ENCODE assay signal across 8 cellular contexts in the genomic region with DNA sequence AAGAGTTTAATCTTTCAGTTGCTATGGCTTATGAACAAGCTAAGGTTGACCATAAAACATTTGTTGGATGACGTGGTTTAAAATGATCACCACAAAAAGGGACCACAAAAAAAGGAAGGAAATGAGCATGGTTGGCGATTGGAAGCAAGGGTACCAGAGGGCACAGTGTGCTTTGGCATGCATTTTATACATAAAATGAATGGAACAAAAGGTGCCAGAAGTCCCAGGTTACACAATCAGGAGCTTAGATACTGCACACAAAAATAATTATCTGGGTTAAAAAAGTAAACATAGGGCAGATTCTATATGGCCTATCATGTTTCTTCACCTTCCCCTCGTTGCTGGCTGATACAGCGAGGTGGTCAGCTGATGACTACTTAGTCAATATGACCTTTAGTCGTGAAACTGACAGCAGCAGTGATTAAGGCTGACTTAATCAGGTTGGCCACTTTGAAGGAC. TPM values are rescaled to one million over a fixed set of nuclear protein-coding genes. Genes with fewer than 3 reads are reported as not detected.
A peak's percentile ranks its signal among the peaks of the same experiment; 100 is the strongest.
DNase-seq lines count a peak whose midpoint lies in the region; ATAC-seq and TF ChIP-seq lines count a peak whose summit lies in the region.

No MANE protein-coding gene starts in this region.

- H3F3A ChIP-seq in GM23338 (replicated peaks; ENCODE audit: low read depth), result no peaks in the 10 kb centered on the region

- intact Hi-C loops in activated CD8-positive, alpha-beta T cell treated with anti-CD3 and anti-CD28 coated beads for 36 hours (cut with micrococcal nuclease), result no loop called here
- intact Hi-C loops in aorta (cut with DNase I), result no loop called here

- H3K9me3 Mint-ChIP-seq in activated CD8-positive, alpha-beta T cell treated with anti-CD3 and anti-CD28 coated beads for 36 hours, result no peaks in the 10 kb centered on the region
- no peaks in the 10 kb centered on the region for H3K9me3 Mint-ChIP-seq in GM23338

- H3K36me3 ChIP-seq in DND-41 (ENCODE audit: insufficient read depth, low read length), result peaks cover 92% of the 10 kb centered on the region
- peaks cover 5 to 35% (median 26%) of the 10 kb centered on the region in 4 donors for H3K36me3 ChIP-seq in liver (ENCODE audit: control insufficient read depth in 4 of 4, insufficient read depth in 3 of 4, low read depth in 1 of 4, low read length in 3 of 4)
- H3K36me3 ChIP-seq in aorta (ENCODE audit: control insufficient read depth in 1 of 2, insufficient read depth in 2 of 2, low read length in 1 of 2), result peaks cover 6 to 12% of the 10 kb centered on the region in 2 donors
- peaks cover 14% of the 10 kb centered on the region for H3K36me3 ChIP-seq in GM23338 (ENCODE audit: insufficient read depth)

- no peak overlapping the region for H3K4me2 ChIP-seq in DND-41 (ENCODE audit: insufficient read depth, low read length)
- H3K4me2 ChIP-seq in GM23338, result no peak overlapping the region

- H3K4me3 ChIP-seq in DND-41 (ENCODE audit: low read depth in 1 of 2, low read length in 2 of 2) (no peak overlapping the region), liver (ENCODE audit: low read depth in 1 of 3, low read length in 3 of 3) (no peak overlapping the region), aorta (ENCODE audit: low read length in 2 of 2) (no peak overlapping the region), GM23338 (no peak overlapping the region)

- H4K20me1 ChIP-seq in DND-41 (ENCODE audit: insufficient read depth, low read length), result no peaks in the 10 kb centered on the region
- no peaks in the 10 kb centered on the region for H4K20me1 ChIP-seq in GM23338 (replicated peaks; ENCODE audit: insufficient read depth)

- CTCF ChIA-PET in activated CD8-positive, alpha-beta T cell treated with anti-CD3 and anti-CD28 coated beads for 36 hours (lab: Charles Lee), result interaction anchor here (0.8 to 0.9 kb wide), 2 partner anchors 14 to 22 kb away, joined by 3 read pairs; no protein-coding TSS in a partner anchor

- H3K79me2 ChIP-seq in DND-41 (ENCODE audit: insufficient read depth, low read length) (no peaks in the 10 kb centered on the region), GM23338 (replicated peaks; ENCODE audit: insufficient read depth) (no peaks in the 10 kb centered on the region)

- H3K4me1 ChIP-seq in DND-41 (ENCODE audit: insufficient read depth, low read length), result no peaks in the 10 kb centered on the region
- peaks cover 0 to 16% (median 9%) of the 10 kb centered on the region in 4 donors for H3K4me1 ChIP-seq in liver (ENCODE audit: control insufficient read depth in 4 of 4, insufficient read depth in 4 of 4, low read length in 3 of 4)
- peaks cover 1 to 3% of the 10 kb centered on the region in 2 donors for H3K4me1 ChIP-seq in aorta (ENCODE audit: control insufficient read depth in 1 of 2, insufficient read depth in 2 of 2, low read length in 2 of 2)
- peaks cover 8% of the 10 kb centered on the region for H3K4me1 ChIP-seq in GM23338 (ENCODE audit: insufficient read depth)

- POLR2A ChIA-PET in activated CD8-positive, alpha-beta T cell treated with anti-CD3 and anti-CD28 coated beads for 36 hours (lab: Charles Lee), result interaction anchor here (1.2 kb wide), 1 partner anchor 14 kb away, joined by 6 read pairs; no protein-coding TSS in a partner anchor

- peak in 1 of 2 donors; percentile 29 for TF ChIP-seq RAD21 in liver (IDR thresholded peaks at IDR 0.05)

- no peak overlapping the region for H3K9ac ChIP-seq in DND-41 (ENCODE audit: low read depth, low read length)
- H3K9ac ChIP-seq in liver (ENCODE audit: low read depth in 1 of 2, low read length in 2 of 2), result no peak overlapping the region

- H3K27ac ChIP-seq in DND-41 (ENCODE audit: low read length) (no peak overlapping the region), liver (ENCODE audit: low read depth in 1 of 2, low read length in 2 of 2) (peak overlapping the region in 1 of 2 donors; percentile 58), aorta (ENCODE audit: low read depth in 1 of 2, low read length in 2 of 2) (peak overlapping the region in 1 of 2 donors; percentile 15), GM23338 (ENCODE audit: low read depth) (no peak overlapping the region)

- H3K9me3 ChIP-seq in DND-41 (ENCODE audit: insufficient read depth, low read length, severe bottlenecking) (no peaks in the 10 kb centered on the region), liver (ENCODE audit: control insufficient read depth in 4 of 4, low read length in 3 of 4) (no peaks in the 10 kb centered on the region), aorta (ENCODE audit: control insufficient read depth, low read length) (no peaks in the 10 kb centered on the region)

- H3K27ac Mint-ChIP-seq in activated CD8-positive, alpha-beta T cell treated with anti-CD3 and anti-CD28 coated beads for 36 hours, result peak overlapping the region; percentile 77
- no peak overlapping the region for H3K27ac Mint-ChIP-seq in GM23338

- no peaks in the 10 kb centered on the region for H3K27me3 Mint-ChIP-seq in activated CD8-positive, alpha-beta T cell treated with anti-CD3 and anti-CD28 coated beads for 36 hours
- no peaks in the 10 kb centered on the region for H3K27me3 Mint-ChIP-seq in GM23338 (ENCODE audit: insufficient read depth, low read depth, poor library complexity)

- DNase-seq in DND-41, result no peak
- peak; percentile 23 for DNase-seq in activated CD8-positive, alpha-beta T cell treated with anti-CD3 and anti-CD28 coated beads for 36 hours
- DNase-seq in C1 segment of cervical spinal cord (lab: John Stamatoyannopoulos, UW), result no peak
- no peak for DNase-seq in aorta
- DNase-seq in GM23338 (ENCODE audit: low spot score), result no peak

- H2AFZ ChIP-seq in DND-41 (ENCODE audit: low read depth, low read length) (no peak overlapping the region), GM23338 (no peak overlapping the region)

- ATAC-seq in DND-41 (ENCODE audit: insufficient read depth, low read depth), result peak; percentile 74
- peak; percentile 37 for ATAC-seq in HG03432 (IDR thresholded peaks at IDR 0.05; ENCODE audit: unreplicated experiment)
- ATAC-seq in activated CD8-positive, alpha-beta T cell treated with anti-CD3 and anti-CD28 coated beads for 36 hours, result peak; percentile 77
- no peak for ATAC-seq in GM21619 (IDR thresholded peaks at IDR 0.05; ENCODE audit: unreplicated experiment)
- no peak for ATAC-seq in aorta (ENCODE audit: low FRiP score)
- no peak for ATAC-seq in GM23338

- 29% methylated on average over 5 of the region's 5 CpGs for WGBS in liver
- 49 to 54% methylated on average over 5 of the region's 5 CpGs for WGBS in aorta, 2 donors

- H3K36me3 Mint-ChIP-seq in activated CD8-positive, alpha-beta T cell treated with anti-CD3 and anti-CD28 coated beads for 36 hours (ENCODE audit: low read depth), result peaks cover 33% of the 10 kb centered on the region
- H3K36me3 Mint-ChIP-seq in GM23338 (ENCODE audit: low read depth), result peaks cover 47% of the 10 kb centered on the region

- no peaks in the 10 kb centered on the region for H3K9me2 ChIP-seq in GM23338 (ENCODE audit: insufficient read depth)

- no peak overlapping the region for H3K4me3 Mint-ChIP-seq in activated CD8-positive, alpha-beta T cell treated with anti-CD3 and anti-CD28 coated beads for 36 hours
- H3K4me3 Mint-ChIP-seq in GM23338, result no peak overlapping the region

- peaks cover 13% of the 10 kb centered on the region for H3K4me1 Mint-ChIP-seq in activated CD8-positive, alpha-beta T cell treated with anti-CD3 and anti-CD28 coated beads for 36 hours (ENCODE audit: low read depth)
- peaks cover 13% of the 10 kb centered on the region for H3K4me1 Mint-ChIP-seq in GM23338

- no peak for TF ChIP-seq CTCF in DND-41 (IDR thresholded peaks at IDR 0.05; ENCODE audit: borderline replicate concordance, extremely low read depth, low read length, poor library complexity, severe bottlenecking)
- TF ChIP-seq CTCF in activated CD8-positive, alpha-beta T cell treated with anti-CD3 and anti-CD28 coated beads for 36 hours (IDR thresholded peaks at IDR 0.05), result no peak
- no peak for TF ChIP-seq CTCF in liver (IDR thresholded peaks at IDR 0.05; ENCODE audit: low read depth, low read length, missing input control)
- no peak for TF ChIP-seq CTCF in GM23338 (conservative IDR thresholded peaks at IDR 0.05; ENCODE audit: low read depth in 2 of 2)

- H3K27me3 ChIP-seq in DND-41 (ENCODE audit: insufficient read depth, low read length, poor library complexity), result no peaks in the 10 kb centered on the region
- no peaks in the 10 kb centered on the region for H3K27me3 ChIP-seq in liver (ENCODE audit: control insufficient read depth in 4 of 4, insufficient read depth in 4 of 4, low read length in 3 of 4)
- no peaks in the 10 kb centered on the region for H3K27me3 ChIP-seq in aorta (ENCODE audit: control insufficient read depth in 1 of 2, insufficient read depth in 2 of 2, low read length in 1 of 2)
- H3K27me3 ChIP-seq in GM23338 (ENCODE audit: insufficient read depth), result no peaks in the 10 kb centered on the region

TF ChIP-seq in liver, 16 proteins besides CTCF, POLR2A, EP300 and RAD21 (continues in another document):
- peak; percentile 76 for TF ChIP-seq RXRA (IDR thresholded peaks at IDR 0.05)
- no peak for TF ChIP-seq GABPA (IDR thresholded peaks at IDR 0.05 in 1 of 2, conservative IDR thresholded peaks at IDR 0.05 in 1 of 2)
- TF ChIP-seq NR2F2 (IDR thresholded peaks at IDR 0.05), result no peak
- peak; percentile 89 to 91 for TF ChIP-seq HNF4A (conservative IDR thresholded peaks at IDR 0.05)

TF ChIP-seq in GM23338, 12 proteins besides CTCF, POLR2A, EP300 and RAD21 (continues in another document):
- no peak for TF ChIP-seq NANOG (IDR thresholded peaks at IDR 0.05; ENCODE audit: borderline replicate concordance)
- TF ChIP-seq STAT1 (IDR thresholded peaks at IDR 0.05; ENCODE audit: unreplicated experiment), result no peak

RNA-seq across cellular contexts. Expression of gene ZC3H14, which starts 50.7 kb away (rescaled TPM):
- 10 to 100 TPM; 43.9 to 50.3 TPM for total RNA-seq in activated CD8-positive, alpha-beta T cell treated with anti-CD3 and anti-CD28 coated beads for 36 hours
- total RNA-seq in liver (10 to 100 TPM; 28.5 to 54.5 TPM), aorta (10 to 100 TPM; 46.7 to 55.1 TPM)
- polyA plus RNA-seq in liver (10 to 100 TPM; 22.4 to 34.9 TPM), aorta (10 to 100 TPM; 16.0 to 35.9 TPM), GM23338 (2016; fragmentation: Nextera tagmentation; extraction: Ambion mirVana) (55.8 and 63.2 TPM in 2 replicates)
- 80.3 and 87.9 TPM in 2 replicates for total RNA-seq in GM23338 (2014; rRNA removed; shearing (Covaris generic))

RNA-seq across cellular contexts. Expression of gene PTPN21, which starts 58.8 kb away (rescaled TPM):
- not detected for total RNA-seq in activated CD8-positive, alpha-beta T cell treated with anti-CD3 and anti-CD28 coated beads for 36 hours
- 1 to 10 TPM; 2.1 to 7.2 TPM for total RNA-seq in liver
- polyA plus RNA-seq in liver, result 1 to 10 TPM; 2.5 to 3.7 TPM
- 10 to 100 TPM; 45.8 to 53.7 TPM for total RNA-seq in aorta
- polyA plus RNA-seq in aorta, result 10 to 100 TPM; 15.6 to 26.4 TPM
- 5.2 and 5.6 TPM in 2 replicates for total RNA-seq in GM23338 (2014; rRNA removed; shearing (Covaris generic))
- polyA plus RNA-seq in GM23338 (2016; fragmentation: Nextera tagmentation; extraction: Ambion mirVana), result 2.3 and 2.7 TPM in 2 replicates

Comparison
In these comparisons a context has a peak if more than half of its experiments do, and no peak if none do; other contexts are left out.
1. ATAC-seq: peak in DND-41 (single experiment), HG03432 (single experiment) and activated CD8-positive, alpha-beta T cell treated with anti-CD3 and anti-CD28 coated beads for 36 hours (single experiment); none in GM21619 (single experiment), aorta (single experiment) and GM23338 (single experiment).